In the genomic region with DNA sequence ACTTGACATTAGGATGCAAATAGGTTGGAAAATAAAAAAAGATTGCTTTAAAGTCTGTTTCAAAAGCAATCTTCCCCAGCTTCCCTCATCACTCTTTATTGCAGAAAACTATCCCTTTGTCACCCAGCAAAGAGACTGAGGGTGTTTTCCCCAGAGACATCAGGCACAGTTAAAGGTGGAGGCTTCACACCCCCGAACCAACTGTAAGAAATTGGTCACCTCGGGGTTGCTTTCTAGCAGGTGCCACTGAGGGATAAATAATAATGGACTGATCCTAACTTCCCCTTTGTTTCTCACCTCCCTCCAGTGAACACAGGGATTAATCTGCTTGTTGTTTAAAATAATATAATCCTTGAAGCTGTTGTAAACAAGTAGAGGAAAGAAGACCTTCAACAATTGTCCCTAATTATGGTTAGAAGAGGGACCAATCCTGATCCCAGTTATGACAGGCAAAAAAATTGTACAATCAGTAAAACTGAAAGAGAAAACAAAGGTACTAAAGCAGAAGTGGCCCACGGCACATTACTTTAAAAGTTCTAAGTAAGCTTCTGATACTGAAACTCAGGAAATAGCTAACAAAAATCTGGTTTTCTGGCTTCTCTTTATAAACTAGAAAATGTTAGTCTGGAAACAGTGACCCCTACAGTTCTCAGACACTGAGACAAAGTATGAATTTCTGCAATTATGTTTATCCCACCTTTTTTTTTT, we compare ENCODE assay signal across 9 cellular contexts. TPM values are rescaled to one million over a fixed set of nuclear protein-coding genes. Genes with fewer than 3 reads are reported as not detected.
DNase-seq lines count a peak whose midpoint lies in the region; ATAC-seq and TF ChIP-seq lines count a peak whose summit lies in the region.
"Had no signal": no experiment of that assay in that cellular context is flagged by ENCODE, and none has a peak within 500 bp of the region (broad histone marks: within the 10 kb centered on the region; RNA-seq: fewer than 3 reads in every experiment).

No MANE protein-coding gene starts in this region.

- peaks cover 55% of the 10 kb centered on the region for H3K27me3 Mint-ChIP-seq in activated T-helper 17 cell treated with anti-CD3 and anti-CD28 coated beads, Interleukin-2, amount 50 U/mL, for 72 hours

- ATAC-seq in GM19455 (IDR thresholded peaks at IDR 0.05; ENCODE audit: unreplicated experiment) (peak; percentile 96), HG03097 (IDR thresholded peaks at IDR 0.05; ENCODE audit: low FRiP score, unreplicated experiment) (peak; percentile 90)
- peak; percentile 26 for ATAC-seq in activated T-helper 17 cell treated with anti-CD3 and anti-CD28 coated beads, Interleukin-2, amount 50 U/mL, for 72 hours (replicated peaks)

- H3K4me3 Mint-ChIP-seq in activated T-helper 17 cell treated with anti-CD3 and anti-CD28 coated beads, Interleukin-2, amount 50 U/mL, for 72 hours: no peak overlapping the region

- H3K9me3 Mint-ChIP-seq in activated T-helper 17 cell treated with anti-CD3 and anti-CD28 coated beads, Interleukin-2, amount 50 U/mL, for 72 hours: peaks cover 1% of the 10 kb centered on the region

- peak; percentile 66 for DNase-seq in GM06990 (ENCODE audit: extremely low read depth, insufficient read length)
- no peak for DNase-seq in Ammon's horn (ENCODE audit: low spot score)
- DNase-seq in activated gamma-delta T cell treated with Interleukin-2 at 50 U/mL for 16 hours: no peak
- DNase-seq in activated naive CD4-positive, alpha-beta T cell (lab: John Stamatoyannopoulos, UW): no peak
- no peak for DNase-seq in stimulated activated CD8-positive, alpha-beta memory T cell treated with anti-CD3 and anti-CD28 coated beads, Interleukin-4, amount 100 ng/mL, for 48 hours

- no peak overlapping the region for H3K27ac Mint-ChIP-seq in activated T-helper 17 cell treated with anti-CD3 and anti-CD28 coated beads, Interleukin-2, amount 50 U/mL, for 72 hours

- peak overlapping the region; percentile 33 for H3K4me3 ChIP-seq in GM06990 (replicated peaks; ENCODE audit: low read depth, low read length)

- H3K36me3 Mint-ChIP-seq in activated T-helper 17 cell treated with anti-CD3 and anti-CD28 coated beads, Interleukin-2, amount 50 U/mL, for 72 hours (ENCODE audit: low read depth): no peaks in the 10 kb centered on the region

- peaks cover 2% of the 10 kb centered on the region for H3K4me1 Mint-ChIP-seq in activated T-helper 17 cell treated with anti-CD3 and anti-CD28 coated beads, Interleukin-2, amount 50 U/mL, for 72 hours

- no peaks in the 10 kb centered on the region for H3K27me3 ChIP-seq in GM06990 (replicated peaks; ENCODE audit: control insufficient read depth, insufficient read depth, low read length)

- no peaks in the 10 kb centered on the region for H3K36me3 ChIP-seq in GM06990 (ENCODE audit: control insufficient read depth, insufficient read depth, low read length)

- TF ChIP-seq CTCF in GM06990 (IDR thresholded peaks at IDR 0.05; ENCODE audit: insufficient read depth, low read length, poor library complexity, severe bottlenecking): peak; percentile 50

RNA-seq across cellular contexts. Expression of a gene that starts 6.6 kb away (rescaled TPM):
- not detected for total RNA-seq in activated T-helper 17 cell treated with anti-CD3 and anti-CD28 coated beads, Interleukin-2, amount 50 U/mL, for 72 hours
- total RNA-seq: renal cortical epithelial cell had no signal

Comparison
In these comparisons a context has a peak if more than half of its experiments do, and no peak if none do; other contexts are left out.
1. ATAC-seq: peak in every context shown above with its lines; median percentile 96 in GM19455; 90 in HG03097; 26 in activated T-helper 17 cell treated with anti-CD3 and anti-CD28 coated beads, Interleukin-2, amount 50 U/mL, for 72 hours.